Comparison of ENCODE assay signal across 1 cellular context in the genomic region with DNA sequence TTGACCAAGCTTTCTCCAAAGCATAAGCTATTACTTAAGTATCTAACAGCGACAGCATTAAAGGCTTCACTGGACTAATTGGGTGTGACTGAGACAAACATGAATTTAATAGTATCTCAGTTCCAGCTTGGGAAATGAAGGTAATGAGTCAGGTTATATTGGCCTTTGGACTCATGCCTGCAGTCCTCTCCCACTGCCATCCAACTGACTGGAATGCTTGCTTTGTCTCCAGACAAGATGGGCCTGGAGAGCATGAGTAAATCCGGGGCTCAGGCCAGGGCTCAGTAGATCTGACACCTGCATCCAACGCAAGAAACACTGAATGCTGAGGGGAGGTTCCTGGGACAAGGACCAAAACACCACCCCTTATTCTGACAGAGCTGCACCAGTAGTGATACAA.
TF ChIP-seq lines count a peak whose summit lies in the region.

No MANE protein-coding gene starts in this region.

TF ChIP-seq in HepG2, 621 proteins besides CTCF, POLR2A, EP300 and RAD21 (continued from another document):
- TF ChIP-seq, protein P1, sequence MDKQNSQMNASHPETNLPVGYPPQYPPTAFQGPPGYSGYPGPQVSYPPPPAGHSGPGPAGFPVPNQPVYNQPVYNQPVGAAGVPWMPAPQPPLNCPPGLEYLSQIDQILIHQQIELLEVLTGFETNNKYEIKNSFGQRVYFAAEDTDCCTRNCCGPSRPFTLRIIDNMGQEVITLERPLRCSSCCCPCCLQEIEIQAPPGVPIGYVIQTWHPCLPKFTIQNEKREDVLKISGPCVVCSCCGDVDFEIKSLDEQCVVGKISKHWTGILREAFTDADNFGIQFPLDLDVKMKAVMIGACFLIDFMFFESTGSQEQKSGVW (CRISPR knock-in tag; IDR thresholded peaks at IDR 0.05; ENCODE audit: borderline replicate concordance): no peak
- TF ChIP-seq ZSCAN31 (CRISPR knock-in tag; IDR thresholded peaks at IDR 0.05; ENCODE audit: low read depth) (no peak), ZNF644 (CRISPR knock-in tag; IDR thresholded peaks at IDR 0.05; ENCODE audit: low read depth) (no peak), PAX8 (CRISPR knock-in tag; IDR thresholded peaks at IDR 0.05; ENCODE audit: borderline replicate concordance) (no peak), NR2F6 (IDR thresholded peaks at IDR 0.05) (no peak), NR2F6 (CRISPR knock-in tag; IDR thresholded peaks at IDR 0.05) (no peak), ZNF772 (CRISPR knock-in tag; IDR thresholded peaks at IDR 0.05) (no peak), SP1 (IDR thresholded peaks at IDR 0.05) (no peak), SP1 (CRISPR knock-in tag; IDR thresholded peaks at IDR 0.05) (no peak), MIXL1 (CRISPR knock-in tag; IDR thresholded peaks at IDR 0.05) (no peak), ZC3H4 (CRISPR knock-in tag; IDR thresholded peaks at IDR 0.05; ENCODE audit: borderline replicate concordance) (no peak)
- TF ChIP-seq, protein P2, sequence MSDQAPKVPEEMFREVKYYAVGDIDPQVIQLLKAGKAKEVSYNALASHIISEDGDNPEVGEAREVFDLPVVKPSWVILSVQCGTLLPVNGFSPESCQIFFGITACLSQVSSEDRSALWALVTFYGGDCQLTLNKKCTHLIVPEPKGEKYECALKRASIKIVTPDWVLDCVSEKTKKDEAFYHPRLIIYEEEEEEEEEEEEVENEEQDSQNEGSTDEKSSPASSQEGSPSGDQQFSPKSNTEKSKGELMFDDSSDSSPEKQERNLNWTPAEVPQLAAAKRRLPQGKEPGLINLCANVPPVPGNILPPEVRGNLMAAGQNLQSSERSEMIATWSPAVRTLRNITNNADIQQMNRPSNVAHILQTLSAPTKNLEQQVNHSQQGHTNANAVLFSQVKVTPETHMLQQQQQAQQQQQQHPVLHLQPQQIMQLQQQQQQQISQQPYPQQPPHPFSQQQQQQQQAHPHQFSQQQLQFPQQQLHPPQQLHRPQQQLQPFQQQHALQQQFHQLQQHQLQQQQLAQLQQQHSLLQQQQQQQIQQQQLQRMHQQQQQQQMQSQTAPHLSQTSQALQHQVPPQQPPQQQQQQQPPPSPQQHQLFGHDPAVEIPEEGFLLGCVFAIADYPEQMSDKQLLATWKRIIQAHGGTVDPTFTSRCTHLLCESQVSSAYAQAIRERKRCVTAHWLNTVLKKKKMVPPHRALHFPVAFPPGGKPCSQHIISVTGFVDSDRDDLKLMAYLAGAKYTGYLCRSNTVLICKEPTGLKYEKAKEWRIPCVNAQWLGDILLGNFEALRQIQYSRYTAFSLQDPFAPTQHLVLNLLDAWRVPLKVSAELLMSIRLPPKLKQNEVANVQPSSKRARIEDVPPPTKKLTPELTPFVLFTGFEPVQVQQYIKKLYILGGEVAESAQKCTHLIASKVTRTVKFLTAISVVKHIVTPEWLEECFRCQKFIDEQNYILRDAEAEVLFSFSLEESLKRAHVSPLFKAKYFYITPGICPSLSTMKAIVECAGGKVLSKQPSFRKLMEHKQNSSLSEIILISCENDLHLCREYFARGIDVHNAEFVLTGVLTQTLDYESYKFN (CRISPR knock-in tag; conservative IDR thresholded peaks at IDR 0.05): no peak
